Comparison of ENCODE assay signal across 8 cellular contexts in genomic region chr9:19028835-19029451, GRCh38. TPM values are rescaled to one million over a fixed set of nuclear protein-coding genes. Genes with fewer than 3 reads are reported as not detected.
DNase-seq lines count a peak whose midpoint lies in the region; ATAC-seq, FAIRE-seq and TF ChIP-seq lines count a peak whose summit lies in the region.

No MANE protein-coding gene starts in this region.

- H3K27me3 ChIP-seq in MM.1S (replicated peaks; ENCODE audit: insufficient read depth, low read length) (no peaks in the 10 kb centered on the region), RWPE2 (ENCODE audit: insufficient read depth, poor library complexity, severe bottlenecking) (no peaks in the 10 kb centered on the region), colonic mucosa (no peaks in the 10 kb centered on the region), HepG2 (ENCODE audit: control insufficient read depth in 1 of 2, insufficient read depth in 2 of 2, low read length in 2 of 2) (peaks cover 0 to 5% of the 10 kb centered on the region in 2 experiments; a peak in 1 of 5 replicates), upper lobe of right lung (no peaks in the 10 kb centered on the region)

- FAIRE-seq in HepG2 (lab: Jason Lieb, UNC): peak; percentile 79

- in situ Hi-C loops in HepG2 (cut with HindIII; ENCODE audit: extremely low pct_ligation_motif_present, low pct_unique_long_range_greater_than_20kb): loop anchor here (5.0 to 25.0 kb wide), 2 partner anchors 772 to 1217 kb away; no protein-coding TSS in a partner anchor

- H3K36me3 ChIP-seq in MM.1S (replicated peaks; ENCODE audit: insufficient read depth, low read length) (no peaks in the 10 kb centered on the region), RWPE2 (ENCODE audit: low read depth) (no peaks in the 10 kb centered on the region), colonic mucosa (no peaks in the 10 kb centered on the region), HepG2 (replicated peaks in 1 of 2; ENCODE audit: control insufficient read depth in 1 of 2, insufficient read depth in 2 of 2, low read length in 2 of 2) (no peaks in the 10 kb centered on the region), upper lobe of right lung (no peaks in the 10 kb centered on the region)

- TF ChIP-seq CTCF in MM.1S (IDR thresholded peaks at IDR 0.05; ENCODE audit: low read length) (peak; percentile 39), RWPE2 (IDR thresholded peaks at IDR 0.05; ENCODE audit: poor library complexity, severe bottlenecking) (peak; percentile 86), colonic mucosa (IDR thresholded peaks at IDR 0.05) (peak; percentile 75), HepG2 (CRISPR knock-in tag; IDR thresholded peaks at IDR 0.05) (peak; percentile 77), upper lobe of right lung (IDR thresholded peaks at IDR 0.05) (peak; percentile 81)

- no peak overlapping the region for H3K4me3 Mint-ChIP-seq in activated CD4-positive, alpha-beta T cell treated with anti-CD3 and anti-CD28 coated beads, Interleukin-2, amount 10 ng/mL, durations not matched to agents 24 days and 14 days

- ATAC-seq in RWPE2 (ENCODE audit: low read depth) (peak; percentile 71; the same call in 2 of the 3 replicates), HepG2 (peak; percentile 87), upper lobe of right lung (peak; percentile 83)

- peaks cover 11% of the 10 kb centered on the region for H3K27me3 Mint-ChIP-seq in activated CD4-positive, alpha-beta T cell treated with anti-CD3 and anti-CD28 coated beads, Interleukin-2, amount 10 ng/mL, durations not matched to agents 24 days and 14 days

- no peaks in the 10 kb centered on the region for H3K9me2 ChIP-seq in MM.1S (replicated peaks; ENCODE audit: insufficient read depth, low read length)

- CTCF ChIA-PET in HepG2 (lab: Yijun Ruan, JAX; ENCODE audit: low intra/inter-chr PET ratio, low total read pairs): interaction anchor here (1.7 kb wide), 1 partner anchor 774 kb away, joined by 13 read pairs; no protein-coding TSS in a partner anchor

- no peaks in the 10 kb centered on the region for H3K4me1 ChIP-seq in MM.1S (ENCODE audit: low read length)
- no peaks in the 10 kb centered on the region for H3K4me1 ChIP-seq in RWPE2 (ENCODE audit: insufficient read depth, poor library complexity, severe bottlenecking)
- no peaks in the 10 kb centered on the region for H3K4me1 ChIP-seq in colonic mucosa
- no peaks in the 10 kb centered on the region for H3K4me1 ChIP-seq in HepG2 (ENCODE audit: insufficient read depth, low read length)
- no peaks in the 10 kb centered on the region for H3K4me1 ChIP-seq in upper lobe of right lung

- H3K9me3 Mint-ChIP-seq in activated CD4-positive, alpha-beta T cell treated with anti-CD3 and anti-CD28 coated beads, Interleukin-2, amount 10 ng/mL, durations not matched to agents 24 days and 14 days: no peaks in the 10 kb centered on the region

- H4K20me1 ChIP-seq in MM.1S (ENCODE audit: insufficient read depth, low read length): no peaks in the 10 kb centered on the region
- no peaks in the 10 kb centered on the region for H4K20me1 ChIP-seq in HepG2 (ENCODE audit: insufficient read depth, low read length)

- H3K4me2 ChIP-seq in MM.1S (ENCODE audit: low read depth, low read length) (no peak overlapping the region), HepG2 (ENCODE audit: low read depth, low read length) (no peak overlapping the region)

- H3K9ac ChIP-seq in MM.1S (ENCODE audit: low read length) (no peak overlapping the region), colonic mucosa (ENCODE audit: low read depth in 2 of 2, low read length in 2 of 2) (no peak overlapping the region), HepG2 (ENCODE audit: insufficient read depth, low read depth, low read length) (no peak overlapping the region)

- H3K27ac ChIP-seq in MM.1S (ENCODE audit: low read length) (no peak overlapping the region), RWPE2 (ENCODE audit: poor library complexity, severe bottlenecking) (no peak overlapping the region), colonic mucosa (no peak overlapping the region), HepG2 (ENCODE audit: extremely low read length, insufficient read depth, low read length) (no peak overlapping the region), upper lobe of right lung (no peak overlapping the region)

- POLR2A ChIA-PET in HepG2 (lab: Yijun Ruan, JAX): no interaction called here

- DNase-seq in activated CD4-positive, alpha-beta T cell treated with anti-CD3 and anti-CD28 coated beads, Interleukin-2, amount 10 ng/mL, durations not matched to agents 24 days and 14 days: peak; percentile 81
- DNase-seq in activated CD4-positive, alpha-beta T cell treated with anti-CD3 and anti-CD28 coated beads, Interleukin-2, amount 50 U/mL, for 48 hours: no peak
- DNase-seq in H4 (ENCODE audit: low spot score): peak; percentile 62
- peak; percentile 42 for DNase-seq in MM.1S
- no peak for DNase-seq in RWPE2 (ENCODE audit: low spot score)
- DNase-seq in colonic mucosa: peak; percentile 62
- peak; percentile 54 for DNase-seq in HepG2 (ENCODE audit: low spot score)
- no peak for DNase-seq in upper lobe of right lung

- H3K4me1 Mint-ChIP-seq in activated CD4-positive, alpha-beta T cell treated with anti-CD3 and anti-CD28 coated beads, Interleukin-2, amount 10 ng/mL, durations not matched to agents 24 days and 14 days: peaks cover 11% of the 10 kb centered on the region

- H3K36me3 Mint-ChIP-seq in activated CD4-positive, alpha-beta T cell treated with anti-CD3 and anti-CD28 coated beads, Interleukin-2, amount 10 ng/mL, durations not matched to agents 24 days and 14 days (ENCODE audit: low read depth): no peaks in the 10 kb centered on the region

- H3K4me3 ChIP-seq in MM.1S (ENCODE audit: low read length) (no peak overlapping the region), RWPE2 (ENCODE audit: severe bottlenecking) (no peak overlapping the region), colonic mucosa (no peak overlapping the region), HepG2 (replicated peaks in 1 of 3; ENCODE audit: insufficient read depth in 1 of 3, low read depth in 2 of 3, low read length in 3 of 3) (no peak overlapping the region), upper lobe of right lung (no peak overlapping the region)

- TF ChIP-seq POLR2A in HepG2 (IDR thresholded peaks at IDR 0.05; ENCODE audit: insufficient read depth in 1 of 2, low read depth in 2 of 2, low read length in 2 of 2): no peak

- 3% methylated on average over 8 of the region's 8 CpGs for WGBS in HepG2 (ENCODE audit: low lambda C conversion rate)

- intact Hi-C loops in activated CD4-positive, alpha-beta T cell treated with anti-CD3 and anti-CD28 coated beads, Interleukin-2, amount 10 ng/mL, durations not matched to agents 24 days and 14 days (cut with micrococcal nuclease): loop anchor here (1.0 to 10.0 kb wide), 3 partner anchors 584 to 1217 kb away; no protein-coding TSS in a partner anchor
- intact Hi-C loops in colonic mucosa (cut with DNase I) (loop anchor here (5.0 to 10.0 kb wide), 3 partner anchors 584 to 1504 kb away; no protein-coding TSS in a partner anchor), HepG2 (cut with micrococcal nuclease; ENCODE audit: unreplicated experiment) (loop anchor here (1.0 to 10.0 kb wide), 3 partner anchors 234 to 1217 kb away; no protein-coding TSS in a partner anchor), upper lobe of right lung (cut with DNase I) (loop anchor here (10.0 kb wide), 1 partner anchor 774 kb away; no protein-coding TSS in a partner anchor)

- TF ChIP-seq EP300 in HepG2 (IDR thresholded peaks at IDR 0.05; ENCODE audit: low read depth in 2 of 2, low read length in 2 of 2) (no peak), HepG2 (CRISPR knock-in tag; IDR thresholded peaks at IDR 0.05; ENCODE audit: borderline replicate concordance) (no peak)

- no peaks in the 10 kb centered on the region for H3F3A ChIP-seq in MM.1S (ENCODE audit: insufficient read depth, low read length)

- H2AFZ ChIP-seq in MM.1S (ENCODE audit: low read length) (no peak overlapping the region), HepG2 (ENCODE audit: low read length) (no peak overlapping the region)

- BruUV-seq in HepG2 (replicated peaks; lab: Mats Ljungman, UMichigan): no TSS peak

- 0 out of 2 replicates have a peak, but pooled peaks have one; percentile 46 for TF ChIP-seq RAD21 in HepG2 (CRISPR knock-in tag; IDR thresholded peaks at IDR 0.05)

- H3K9me3 ChIP-seq in MM.1S (replicated peaks; ENCODE audit: insufficient read depth, low read length) (no peaks in the 10 kb centered on the region), RWPE2 (ENCODE audit: severe bottlenecking) (no peaks in the 10 kb centered on the region), colonic mucosa (no peaks in the 10 kb centered on the region), HepG2 (ENCODE audit: low read length) (no peaks in the 10 kb centered on the region), upper lobe of right lung (no peaks in the 10 kb centered on the region)

- no peak overlapping the region for H3K27ac Mint-ChIP-seq in activated CD4-positive, alpha-beta T cell treated with anti-CD3 and anti-CD28 coated beads, Interleukin-2, amount 10 ng/mL, durations not matched to agents 24 days and 14 days

- H3K79me2 ChIP-seq in MM.1S (ENCODE audit: low read length) (no peaks in the 10 kb centered on the region), HepG2 (ENCODE audit: insufficient read depth, low read length) (no peaks in the 10 kb centered on the region)

RNA-seq across cellular contexts. Expression of gene SAXO1, which starts 4.1 kb away (rescaled TPM):
- total RNA-seq in activated CD4-positive, alpha-beta T cell treated with anti-CD3 and anti-CD28 coated beads, Interleukin-2, amount 10 ng/mL, durations not matched to agents 24 days and 14 days: not detected in 2 replicates
- total RNA-seq in H4 (2014; rRNA removed; shearing (Covaris generic)): under 0.01 TPM in 1 of 2 replicates, not detected in the other
- total RNA-seq in colonic mucosa (not detected), HepG2 (2016; rRNA removed; fragmentation: Illumina TruSeq; extraction: Trizol) (not detected in 2 replicates), upper lobe of right lung (0.12 TPM)
- not detected in 2 replicates for total RNA-seq in HepG2 (2016; cell fraction: cytosol; rRNA removed; fragmentation: Illumina TruSeq; extraction: Trizol; ENCODE audit: low read depth)
- not detected in 2 replicates for total RNA-seq in HepG2 (2016; cell fraction: insoluble cytoplasmic fraction; rRNA removed; fragmentation: Illumina TruSeq; extraction: Trizol)
- 0.03 TPM in 1 of 2 replicates, not detected in the other for total RNA-seq in HepG2 (2016; cell fraction: membrane; rRNA removed; fragmentation: Illumina TruSeq; extraction: Trizol)
- total RNA-seq in HepG2 (2016; cell fraction: nucleus; rRNA removed; fragmentation: Illumina TruSeq; extraction: Trizol): not detected in 2 replicates
- not detected in 2 replicates for polyA plus RNA-seq in HepG2 (2011; rRNA removed)
- polyA plus RNA-seq in HepG2 (2011; cell fraction: cytosol; rRNA removed): 0.04 TPM in 1 of 2 replicates, not detected in the other
- polyA plus RNA-seq in HepG2 (2011; cell fraction: nucleus; rRNA removed): 0.07 and 0.29 TPM in 2 replicates
- polyA plus RNA-seq in HepG2 (2012): not detected in 2 replicates
- not detected in 2 replicates for polyA plus RNA-seq in HepG2 (2016; cell fraction: cytosol; fragmentation: Illumina TruSeq; extraction: Trizol; ENCODE audit: low read depth)
- polyA plus RNA-seq in HepG2 (2016; cell fraction: insoluble cytoplasmic fraction; fragmentation: Illumina TruSeq; extraction: Trizol; ENCODE audit: low read depth): not detected in 2 replicates
- not detected in 2 replicates for polyA plus RNA-seq in HepG2 (2016; cell fraction: membrane; fragmentation: Illumina TruSeq; extraction: Trizol; ENCODE audit: low read depth)
- polyA plus RNA-seq in HepG2 (2016; cell fraction: nucleus; fragmentation: Illumina TruSeq; extraction: Trizol; ENCODE audit: insufficient read depth, low read depth): not detected in 2 replicates
- polyA minus RNA-seq in HepG2 (2011; rRNA and poly(A)+ RNA removed; ENCODE audit: low replicate concordance): 0.02 TPM in 1 of 2 replicates, not detected in the other
- not detected in 2 replicates for polyA minus RNA-seq in HepG2 (2011; cell fraction: cytosol; rRNA and poly(A)+ RNA removed)
- polyA minus RNA-seq in HepG2 (2011; cell fraction: nucleus; rRNA and poly(A)+ RNA removed): 0.13 and 0.37 TPM in 2 replicates

RNA-seq across cellular contexts. Expression of gene RRAGA, which starts 20.3 kb away (rescaled TPM):
- 54.1 and 54.3 TPM in 2 replicates for total RNA-seq in activated CD4-positive, alpha-beta T cell treated with anti-CD3 and anti-CD28 coated beads, Interleukin-2, amount 10 ng/mL, durations not matched to agents 24 days and 14 days
- 29.4 and 59.0 TPM in 2 replicates for total RNA-seq in H4 (2014; rRNA removed; shearing (Covaris generic))
- 10 to 100 TPM; 66.2 to 71.2 TPM for total RNA-seq in colonic mucosa
- 37.5 and 56.9 TPM in 2 replicates for total RNA-seq in HepG2 (2016; rRNA removed; fragmentation: Illumina TruSeq; extraction: Trizol)
- total RNA-seq in HepG2 (2016; cell fraction: cytosol; rRNA removed; fragmentation: Illumina TruSeq; extraction: Trizol; ENCODE audit: low read depth): 6.6 and 6.8 TPM in 2 replicates
- total RNA-seq in HepG2 (2016; cell fraction: insoluble cytoplasmic fraction; rRNA removed; fragmentation: Illumina TruSeq; extraction: Trizol): 38.7 and 57.2 TPM in 2 replicates
- 18.8 and 19.2 TPM in 2 replicates for total RNA-seq in HepG2 (2016; cell fraction: membrane; rRNA removed; fragmentation: Illumina TruSeq; extraction: Trizol)
- 22.5 and 23.0 TPM in 2 replicates for total RNA-seq in HepG2 (2016; cell fraction: nucleus; rRNA removed; fragmentation: Illumina TruSeq; extraction: Trizol)
- 81.5 and 118 TPM in 2 replicates for polyA plus RNA-seq in HepG2 (2011; rRNA removed)
- 92.8 and 95.4 TPM in 2 replicates for polyA plus RNA-seq in HepG2 (2011; cell fraction: cytosol; rRNA removed)
- 23.1 and 24.7 TPM in 2 replicates for polyA plus RNA-seq in HepG2 (2011; cell fraction: nucleus; rRNA removed)
- polyA plus RNA-seq in HepG2 (2012): 56.3 and 67.6 TPM in 2 replicates
- 7.6 and 7.7 TPM in 2 replicates for polyA plus RNA-seq in HepG2 (2016; cell fraction: cytosol; fragmentation: Illumina TruSeq; extraction: Trizol; ENCODE audit: low read depth)
- 108 TPM in 2 replicates for polyA plus RNA-seq in HepG2 (2016; cell fraction: insoluble cytoplasmic fraction; fragmentation: Illumina TruSeq; extraction: Trizol; ENCODE audit: low read depth)
- 15.3 and 17.5 TPM in 2 replicates for polyA plus RNA-seq in HepG2 (2016; cell fraction: membrane; fragmentation: Illumina TruSeq; extraction: Trizol; ENCODE audit: low read depth)
- polyA plus RNA-seq in HepG2 (2016; cell fraction: nucleus; fragmentation: Illumina TruSeq; extraction: Trizol; ENCODE audit: insufficient read depth, low read depth): 47.7 and 50.3 TPM in 2 replicates
- polyA minus RNA-seq in HepG2 (2011; rRNA and poly(A)+ RNA removed; ENCODE audit: low replicate concordance): 51.0 and 104 TPM in 2 replicates
- 52.6 and 58.3 TPM in 2 replicates for polyA minus RNA-seq in HepG2 (2011; cell fraction: cytosol; rRNA and poly(A)+ RNA removed)
- polyA minus RNA-seq in HepG2 (2011; cell fraction: nucleus; rRNA and poly(A)+ RNA removed): 32.3 and 32.6 TPM in 2 replicates
- total RNA-seq in upper lobe of right lung: 71.4 TPM

Comparison
In these comparisons a context has a peak if more than half of its experiments do, and no peak if none do; other contexts are left out.
1. DNase-seq: peak in activated CD4-positive, alpha-beta T cell treated with anti-CD3 and anti-CD28 coated beads, Interleukin-2, amount 10 ng/mL, durations not matched to agents 24 days and 14 days (single experiment), H4 (single experiment), MM.1S (single experiment), colonic mucosa (single experiment) and HepG2 (single experiment); none in activated CD4-positive, alpha-beta T cell treated with anti-CD3 and anti-CD28 coated beads, Interleukin-2, amount 50 U/mL, for 48 hours (0 of 2), RWPE2 (single experiment) and upper lobe of right lung (single experiment).
2. Peak in every context shown above with its lines, with median percentiles within 50 percentile points of each other: CTCF ChIP-seq and ATAC-seq.